ENCODE assay signal across 1 cellular context in the genomic region with DNA sequence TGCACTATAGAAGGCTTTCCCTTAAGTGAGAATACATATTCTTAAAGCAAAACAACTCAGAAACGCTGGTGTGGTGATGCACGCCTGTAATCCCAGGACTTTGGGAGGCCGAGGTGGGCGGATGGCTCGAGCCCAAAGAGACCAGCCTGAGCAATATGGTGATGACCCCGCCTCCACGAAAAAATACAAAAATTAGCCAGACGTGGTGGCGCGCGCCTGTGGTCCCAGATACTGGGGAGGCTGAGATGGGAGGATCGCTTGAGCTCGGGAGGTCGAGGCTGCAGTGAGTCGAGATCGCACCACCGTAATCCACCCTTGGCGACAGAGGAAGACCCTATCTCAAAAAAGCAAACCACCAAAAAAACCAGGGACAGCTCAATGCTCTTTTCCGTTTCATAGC.
TF ChIP-seq lines count a peak whose summit lies in the region.

No MANE protein-coding gene starts in this region.

TF ChIP-seq in HCT116, 20 proteins besides CTCF, POLR2A, EP300 and RAD21 (continued from another document):
- TF ChIP-seq REST (IDR thresholded peaks at IDR 0.05; ENCODE audit: low read depth): no peak
- no peak for TF ChIP-seq JUND (IDR thresholded peaks at IDR 0.05)
- TF ChIP-seq SIN3A (IDR thresholded peaks at IDR 0.05; ENCODE audit: low read depth): no peak
TF ChIP-seq in HCT116: peak in this region for 0.
